Comparison of ENCODE assay signal across 1 cellular context in the genomic region with DNA sequence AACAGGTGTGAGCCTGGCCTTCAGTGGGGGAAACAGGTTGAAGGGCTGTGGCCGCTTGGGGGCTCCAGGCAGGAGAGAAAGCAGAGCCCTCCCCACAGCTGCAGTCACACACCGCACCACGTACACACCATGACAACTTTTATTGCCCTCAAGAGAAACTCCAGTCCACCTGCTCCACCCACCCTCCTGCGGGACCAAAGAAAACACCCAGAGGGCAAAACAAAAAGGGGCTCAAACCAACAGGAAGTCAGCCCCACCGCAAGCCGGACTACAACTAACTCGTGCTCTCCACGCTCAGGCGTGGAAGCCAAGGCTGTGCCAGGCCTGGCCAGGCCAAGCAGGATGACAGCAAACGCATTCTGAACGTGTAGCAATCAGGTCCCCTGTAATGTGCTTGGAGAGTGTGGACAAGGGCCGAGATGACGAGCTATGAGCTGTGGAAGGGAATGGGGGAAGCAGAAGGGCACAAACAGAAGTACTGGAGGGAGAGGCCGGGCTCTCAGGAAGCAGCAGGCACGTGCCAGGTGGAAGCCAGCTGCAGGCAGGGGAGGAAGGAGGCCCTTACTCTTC.
TF ChIP-seq lines count a peak whose summit lies in the region.

No MANE protein-coding gene starts in this region.

TF ChIP-seq in HEK293, 187 proteins besides CTCF, POLR2A, EP300 and RAD21:
- peak; percentile 71 for TF ChIP-seq KLF1 (tag by site-specific recombination; IDR thresholded peaks at IDR 0.05)
- TF ChIP-seq, protein P1, sequence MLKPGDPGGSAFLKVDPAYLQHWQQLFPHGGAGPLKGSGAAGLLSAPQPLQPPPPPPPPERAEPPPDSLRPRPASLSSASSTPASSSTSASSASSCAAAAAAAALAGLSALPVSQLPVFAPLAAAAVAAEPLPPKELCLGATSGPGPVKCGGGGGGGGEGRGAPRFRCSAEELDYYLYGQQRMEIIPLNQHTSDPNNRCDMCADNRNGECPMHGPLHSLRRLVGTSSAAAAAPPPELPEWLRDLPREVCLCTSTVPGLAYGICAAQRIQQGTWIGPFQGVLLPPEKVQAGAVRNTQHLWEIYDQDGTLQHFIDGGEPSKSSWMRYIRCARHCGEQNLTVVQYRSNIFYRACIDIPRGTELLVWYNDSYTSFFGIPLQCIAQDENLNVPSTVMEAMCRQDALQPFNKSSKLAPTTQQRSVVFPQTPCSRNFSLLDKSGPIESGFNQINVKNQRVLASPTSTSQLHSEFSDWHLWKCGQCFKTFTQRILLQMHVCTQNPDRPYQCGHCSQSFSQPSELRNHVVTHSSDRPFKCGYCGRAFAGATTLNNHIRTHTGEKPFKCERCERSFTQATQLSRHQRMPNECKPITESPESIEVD (tag by site-specific recombination; IDR thresholded peaks at IDR 0.05), result no peak
- TF ChIP-seq, protein P2, sequence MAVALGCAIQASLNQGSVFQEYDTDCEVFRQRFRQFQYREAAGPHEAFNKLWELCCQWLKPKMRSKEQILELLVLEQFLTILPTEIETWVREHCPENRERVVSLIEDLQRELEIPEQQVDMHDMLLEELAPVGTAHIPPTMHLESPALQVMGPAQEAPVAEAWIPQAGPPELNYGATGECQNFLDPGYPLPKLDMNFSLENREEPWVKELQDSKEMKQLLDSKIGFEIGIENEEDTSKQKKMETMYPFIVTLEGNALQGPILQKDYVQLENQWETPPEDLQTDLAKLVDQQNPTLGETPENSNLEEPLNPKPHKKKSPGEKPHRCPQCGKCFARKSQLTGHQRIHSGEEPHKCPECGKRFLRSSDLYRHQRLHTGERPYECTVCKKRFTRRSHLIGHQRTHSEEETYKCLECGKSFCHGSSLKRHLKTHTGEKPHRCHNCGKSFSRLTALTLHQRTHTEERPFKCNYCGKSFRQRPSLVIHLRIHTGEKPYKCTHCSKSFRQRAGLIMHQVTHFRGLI (tag by site-specific recombination; IDR thresholded peaks at IDR 0.05), result peak; percentile 59
- peak; percentile 41; the same call in 1 of the 2 replicates for TF ChIP-seq ZBTB8A (tag by site-specific recombination; IDR thresholded peaks at IDR 0.05)
- TF ChIP-seq SP2 (tag by site-specific recombination; IDR thresholded peaks at IDR 0.05), result 0 out of 2 replicates have a peak, but pooled peaks have one; percentile 7
- no peak for TF ChIP-seq ZNF76 (tag by site-specific recombination; IDR thresholded peaks at IDR 0.05; ENCODE audit: borderline replicate concordance, low read depth)
